In genomic region chr17:75909051-75909811, GRCh38 we compare ENCODE assay signal across 9 cellular contexts. TPM values are rescaled to one million over a fixed set of nuclear protein-coding genes. Genes with fewer than 3 reads are reported as not detected.
A peak's percentile ranks its signal among the peaks of the same experiment; 100 is the strongest.
DNase-seq lines count a peak whose midpoint lies in the region; ATAC-seq and TF ChIP-seq lines count a peak whose summit lies in the region.
"Had no signal": no experiment of that assay in that cellular context is flagged by ENCODE, and none has a peak within 500 bp of the region (broad histone marks: within the 10 kb centered on the region; RNA-seq: fewer than 3 reads in every experiment).

No MANE protein-coding gene starts in this region.

- H3K36me3 Mint-ChIP-seq in mesothelial cell of epicardium = no peaks in the 10 kb centered on the region

- peak overlapping the region; percentile 95 for H3K27ac ChIP-seq in RWPE1
- H3K27ac ChIP-seq in coronary artery = no peak overlapping the region

- H3K4me1 Mint-ChIP-seq in mesothelial cell of epicardium = peaks cover 17% of the 10 kb centered on the region

- no peak for ATAC-seq in HG02870 (IDR thresholded peaks at IDR 0.05; ENCODE audit: unreplicated experiment)

- H3K27me3 Mint-ChIP-seq in mesothelial cell of epicardium (ENCODE audit: low read depth) = no peaks in the 10 kb centered on the region

- CTCF ChIA-PET in RWPE1 (lab: Yijun Ruan, JAX) = interaction anchor here (0.7 to 2.2 kb wide), 4 partner anchors 18 to 135 kb away, joined by 3 to 7 read pairs (median 3); no protein-coding TSS in a partner anchor

- H3K4me3 ChIP-seq in coronary artery = no peak overlapping the region

- POLR2A ChIA-PET in RWPE1 (lab: Yijun Ruan, JAX; ENCODE audit: low non-redundant PET) = no interaction called here

- H3K4me3 Mint-ChIP-seq in mesothelial cell of epicardium = no peak overlapping the region

- H3K9me3 Mint-ChIP-seq in mesothelial cell of epicardium = no peaks in the 10 kb centered on the region

- H3K27ac Mint-ChIP-seq in mesothelial cell of epicardium = peak overlapping the region; percentile 79

- TF ChIP-seq CTCF in RWPE1 (conservative IDR thresholded peaks at IDR 0.05; ENCODE audit: low read depth) (no peak), mesothelial cell of epicardium (IDR thresholded peaks at IDR 0.05; ENCODE audit: unreplicated experiment) (no peak), coronary artery (IDR thresholded peaks at IDR 0.05) (no peak)

- DNase-seq in DMS53 (lab: John Stamatoyannopoulos, UW) (peak; percentile 94), NCI-H146 treated with DMSO at 0.1 percent for 48 hours (lab: John Stamatoyannopoulos, UW; ENCODE audit: unreplicated experiment) (peak; percentile 83), RWPE1 (ENCODE audit: low spot score) (no peak), mesothelial cell of epicardium (ENCODE audit: low spot score in 2 of 2, unreplicated experiment in 2 of 2) (no peak), mucosa of gallbladder (ENCODE audit: low spot score) (no peak), hepatic stellate cell (ENCODE audit: low spot score) (no peak), coronary artery (ENCODE audit: low spot score) (no peak)
- DNase-seq: T1000 had no signal

RNA-seq across cellular contexts. Expression of gene MRPL38, which starts 4.5 kb away (rescaled TPM):
- total RNA-seq in mesothelial cell of epicardium (77.8 to 91.1 TPM (median 82.2 TPM) in 3 replicates), mucosa of gallbladder (107 TPM)

RNA-seq across cellular contexts. Expression of gene TRIM65, which starts 12.5 kb away (rescaled TPM):
- total RNA-seq in mesothelial cell of epicardium (21.2 to 21.9 TPM (median 21.4 TPM) in 3 replicates), mucosa of gallbladder (24.0 TPM)

RNA-seq across cellular contexts. Expression of gene TRIM47, which starts 30.9 kb away (rescaled TPM):
- total RNA-seq in mesothelial cell of epicardium = 2.8 to 3.1 TPM (median 2.9 TPM) in 3 replicates
- total RNA-seq in mucosa of gallbladder = 68.2 TPM

RNA-seq across cellular contexts. Expression of gene FBF1, which starts 31.6 kb away (rescaled TPM):
- total RNA-seq in mesothelial cell of epicardium (22.4 to 24.6 TPM (median 23.4 TPM) in 3 replicates), mucosa of gallbladder (28.9 TPM)

RNA-seq across cellular contexts. Expression of gene WBP2, which starts 54.1 kb away (rescaled TPM):
- 42.3 to 46.0 TPM (median 45.8 TPM) in 3 replicates for total RNA-seq in mesothelial cell of epicardium
- total RNA-seq in mucosa of gallbladder = 160 TPM

Comparison
In these comparisons a context has a peak if more than half of its experiments do, and no peak if none do; other contexts are left out.
1. DNase-seq: peak in DMS53 (single experiment) and NCI-H146 treated with DMSO at 0.1 percent for 48 hours (single experiment); none in RWPE1 (single experiment), mesothelial cell of epicardium (0 of 2), mucosa of gallbladder (single experiment), hepatic stellate cell (single experiment) and coronary artery (single experiment).
2. RNA of gene TRIM47, which starts 30.9 kb away (total RNA-seq): 68.2 TPM in mucosa of gallbladder (single experiment); 2.8 to 3.1 TPM in mesothelial cell of epicardium; every median in the first group is over 10 times any median in the second.